ENCODE assay signal across 20 cellular contexts in the genomic region with DNA sequence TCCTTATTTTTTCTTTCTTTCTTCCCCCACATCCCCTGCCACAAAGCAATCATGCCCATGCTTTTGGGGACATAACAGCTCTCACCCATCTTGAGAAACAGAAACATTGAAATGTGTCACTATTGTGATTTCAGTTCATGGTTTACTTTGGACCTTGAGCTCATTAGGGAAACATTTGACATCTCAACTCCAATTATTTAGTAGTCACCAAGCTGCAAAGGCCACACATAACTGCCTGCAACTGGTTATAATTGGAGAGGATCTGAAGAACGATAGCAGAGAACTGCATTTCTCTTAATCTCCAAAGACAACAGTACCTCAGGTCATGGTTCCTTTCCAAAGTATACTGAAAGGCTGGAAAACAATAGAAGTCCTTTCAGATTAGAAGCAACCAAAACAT.
DNase-seq lines count a peak whose midpoint lies in the region; ATAC-seq, FAIRE-seq and TF ChIP-seq lines count a peak whose summit lies in the region.
"Had no signal": no experiment of that assay in that cellular context is flagged by ENCODE, and none has a peak within 500 bp of the region (broad histone marks: within the 10 kb centered on the region; RNA-seq: fewer than 3 reads in every experiment).

No MANE protein-coding gene starts in this region.

- H3K36me3 ChIP-seq in gastrocnemius medialis, result no peaks in the 10 kb centered on the region
- H3K36me3 ChIP-seq: thyroid gland, WERI-Rb-1 had no signal

- ATAC-seq in gastrocnemius medialis, result no peak
- no peak for ATAC-seq in HG02938 (IDR thresholded peaks at IDR 0.05; ENCODE audit: unreplicated experiment)
- ATAC-seq in HG03139 (IDR thresholded peaks at IDR 0.05; ENCODE audit: unreplicated experiment), result no peak
- ATAC-seq: T-helper 17 cell had no signal

- no peaks in the 10 kb centered on the region for H3K27me3 ChIP-seq in gastrocnemius medialis
- H3K27me3 ChIP-seq: thyroid gland had no signal

- no peaks in the 10 kb centered on the region for H3K9me3 ChIP-seq in gastrocnemius medialis
- H3K9me3 ChIP-seq: thyroid gland had no signal

- TF ChIP-seq POLR2A in GM12892 (IDR thresholded peaks at IDR 0.05; ENCODE audit: low read depth, low read length) (no peak), gastrocnemius medialis (IDR thresholded peaks at IDR 0.05) (no peak)

- FAIRE-seq in GM12892 (lab: Jason Lieb, UNC), result peak; percentile 46

- peaks cover 9 to 10% of the 10 kb centered on the region in 2 donors for H3K4me1 ChIP-seq in gastrocnemius medialis

- intact Hi-C loops in gastrocnemius medialis (cut with DNase I; ENCODE audit: low total_unique reads), result no loop called here

- H3K4me3 ChIP-seq in gastrocnemius medialis, result no peak overlapping the region
- H3K4me3 ChIP-seq: GM23248, thyroid gland had no signal

- no peak for TF ChIP-seq CTCF in gastrocnemius medialis (IDR thresholded peaks at IDR 0.05 in 4 of 5, conservative IDR thresholded peaks at IDR 0.05 in 1 of 5)

- in situ Hi-C loops in gastrocnemius medialis (cut with MboI; ENCODE audit: low sequenced_read_pairs in 4 of 4), result no loop called here

- no peak for DNase-seq in GM12892 (ENCODE audit: insufficient read length)
- peak; percentile 32 for DNase-seq in NCI-H345 treated with DMSO at 0.1 percent for 48 hours (lab: John Stamatoyannopoulos, UW; ENCODE audit: unreplicated experiment)
- DNase-seq in dermis blood vessel endothelial cell, result peak; percentile 2
- peak; percentile 12 for DNase-seq in retina
- no peak for DNase-seq in gastrocnemius medialis
- DNase-seq: activated CD4-positive, alpha-beta memory T cell treated with anti-CD3 and anti-CD28 coated beads for 36 hours; activated T-cell treated with anti-CD3 and anti-CD28 coated beads, Interleukin-2, amount 50 U/mL, for 24 hours; central memory CD4-positive, alpha-beta T cell; DMS153; IMR-90; occipital lobe; SHP77 treated with DMSO at 0.1 percent for 48 hours; stimulated activated CD4-positive, alpha-beta T cell treated with anti-CD3 and anti-CD28 coated beads, Interleukin-4, amount 100 ng/mL, for 24 hours; T-helper 17 cell; thyroid gland; WERI-Rb-1 had no signal

- no peak overlapping the region for H3K27ac ChIP-seq in gastrocnemius medialis
- H3K27ac ChIP-seq: C4-2B, GM23248, thyroid gland had no signal

Comparison
In these comparisons a context has a peak if more than half of its experiments do, and no peak if none do; other contexts are left out.
1. DNase-seq: peak in NCI-H345 treated with DMSO at 0.1 percent for 48 hours (single experiment), dermis blood vessel endothelial cell (single experiment) and retina (single experiment); none in GM12892 (single experiment) and gastrocnemius medialis (0 of 2).